17 cellular contexts compared by ENCODE assay signal in the genomic region with DNA sequence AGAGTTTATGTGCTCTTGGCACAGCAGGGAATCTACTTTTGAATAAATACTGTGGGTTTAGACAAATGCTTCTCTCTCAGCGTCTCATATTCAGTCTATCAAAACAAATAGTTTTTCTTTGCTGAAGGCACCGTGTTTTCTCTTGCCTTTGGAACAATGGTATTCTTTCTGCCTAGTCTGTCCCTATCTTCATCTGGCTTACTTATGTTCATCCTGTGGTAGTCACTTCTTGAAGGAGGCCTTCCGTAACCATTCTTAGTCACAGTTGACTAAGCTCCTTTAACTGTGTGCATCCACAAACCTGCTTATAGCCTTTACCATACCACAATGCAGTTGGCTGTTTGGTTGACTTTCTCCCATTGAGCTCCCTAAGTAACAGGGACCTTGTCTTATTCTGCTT. TPM values are rescaled to one million over a fixed set of nuclear protein-coding genes. Genes with fewer than 3 reads are reported as not detected.
DNase-seq lines count a peak whose midpoint lies in the region; ATAC-seq and TF ChIP-seq lines count a peak whose summit lies in the region.
"Had no signal": no experiment of that assay in that cellular context is flagged by ENCODE, and none has a peak within 500 bp of the region (broad histone marks: within the 10 kb centered on the region; RNA-seq: fewer than 3 reads in every experiment).

No MANE protein-coding gene starts in this region.

- H3K27me3 Mint-ChIP-seq in CD4-positive, CD25-positive, alpha-beta regulatory T cell: no peaks in the 10 kb centered on the region
- H3K27me3 Mint-ChIP-seq: T-cell had no signal

- intact Hi-C loops in prostate gland (cut with DNase I): no loop called here

- peaks cover 94% of the 10 kb centered on the region for H3K36me3 ChIP-seq in CD4-positive, CD25-positive, alpha-beta regulatory T cell (ENCODE audit: control insufficient read depth, insufficient read depth, low read length)
- H3K36me3 ChIP-seq in HEK293 (ENCODE audit: control insufficient read depth in 2 of 2, insufficient read depth in 1 of 2, low read length in 2 of 2) (peaks cover 69 to 98% of the 10 kb centered on the region in 2 experiments), prostate gland (peaks cover 13 to 54% of the 10 kb centered on the region in 2 donors)

- DNase-seq in CD4-positive, CD25-positive, alpha-beta regulatory T cell: no peak
- DNase-seq in astrocyte of the cerebellum (ENCODE audit: low read depth) (peak; percentile 46), kidney tubule cell (ENCODE audit: low spot score) (peak; percentile 45), prostate gland (ENCODE audit: low spot score) (no peak)
- DNase-seq: amygdala, hypothalamus, Karpas-422, left lung, NCI-H2171 treated with DMSO at 0.1 percent for 48 hours, NCI-H82, psoas muscle, RPMI8226, T-cell had no signal

- POLR2A ChIA-PET in HEK293 (lab: Yijun Ruan, JAX): interaction anchor here (1.3 kb wide), 1 partner anchor 57 kb away, joined by 3 read pairs; a partner anchor contains a TSS

- TF ChIP-seq CTCF in HEK293 (tag by site-specific recombination; IDR thresholded peaks at IDR 0.05) (no peak), astrocyte of the cerebellum (IDR thresholded peaks at IDR 0.05; ENCODE audit: low read depth, low read length, missing control alignments) (no peak), prostate gland (IDR thresholded peaks at IDR 0.05) (no peak)

- H3K27me3 ChIP-seq in CD4-positive, CD25-positive, alpha-beta regulatory T cell (ENCODE audit: control insufficient read depth, insufficient read depth, low read length): no peaks in the 10 kb centered on the region
- no peaks in the 10 kb centered on the region for H3K27me3 ChIP-seq in prostate gland (replicated peaks; ENCODE audit: insufficient read depth)
- H3K27me3 ChIP-seq: esophagus muscularis mucosa, left lung had no signal

- peak overlapping the region in 2 of 3 donors; percentile 27 to 49 for H3K27ac Mint-ChIP-seq in CD4-positive, CD25-positive, alpha-beta regulatory T cell

- no peak overlapping the region for H3K27ac ChIP-seq in CD4-positive, CD25-positive, alpha-beta regulatory T cell (ENCODE audit: insufficient read depth, low read length, poor library complexity, severe bottlenecking)
- H3K27ac ChIP-seq in HEK293 (ENCODE audit: extremely low read depth, low read depth, low read length): peak overlapping the region; percentile 38; the same call in 1 of the 2 replicates
- no peak overlapping the region for H3K27ac ChIP-seq in prostate gland
- H3K27ac ChIP-seq: esophagus muscularis mucosa, left lung, psoas muscle had no signal

- H3K9me3 ChIP-seq in CD4-positive, CD25-positive, alpha-beta regulatory T cell (ENCODE audit: control insufficient read depth in 2 of 2, low read length in 2 of 2): no peaks in the 10 kb centered on the region
- no peaks in the 10 kb centered on the region for H3K9me3 ChIP-seq in HEK293 (ENCODE audit: control insufficient read depth, insufficient read depth, low read depth, low read length)
- H3K9me3 ChIP-seq in prostate gland: no peaks in the 10 kb centered on the region
- H3K9me3 ChIP-seq: esophagus muscularis mucosa, left lung, psoas muscle had no signal

- no peak overlapping the region for H3K4me3 ChIP-seq in CD4-positive, CD25-positive, alpha-beta regulatory T cell (ENCODE audit: low read depth, low read length)
- H3K4me3 ChIP-seq in HEK293 (ENCODE audit: low read depth, low read length) (no peak overlapping the region), astrocyte of the cerebellum (ENCODE audit: low read depth, low read length) (no peak overlapping the region), prostate gland (no peak overlapping the region)
- H3K4me3 ChIP-seq: esophagus muscularis mucosa, left lung, psoas muscle had no signal

- WGBS in prostate gland: 74% methylated on average over 3 of the region's 3 CpGs

- CTCF ChIA-PET in HEK293 (lab: Yijun Ruan, JAX): no interaction called here

- no peak for ATAC-seq in CD4-positive, CD25-positive, alpha-beta regulatory T cell (ENCODE audit: low read depth in 2 of 2)
- ATAC-seq in HG03521 (IDR thresholded peaks at IDR 0.05; ENCODE audit: unreplicated experiment) (no peak), HG03432 (IDR thresholded peaks at IDR 0.05; ENCODE audit: unreplicated experiment) (no peak)
- ATAC-seq: left lung, psoas muscle, T-cell had no signal

- in situ Hi-C loops in astrocyte of the cerebellum (cut with HindIII; ENCODE audit: low sequenced_read_pairs): no loop called here

- H3K9me3 Mint-ChIP-seq in CD4-positive, CD25-positive, alpha-beta regulatory T cell: no peaks in the 10 kb centered on the region
- H3K9me3 Mint-ChIP-seq: T-cell had no signal

- peaks cover 64% of the 10 kb centered on the region for H3K36me3 Mint-ChIP-seq in CD4-positive, CD25-positive, alpha-beta regulatory T cell

- H3K4me1 ChIP-seq in CD4-positive, CD25-positive, alpha-beta regulatory T cell (ENCODE audit: control insufficient read depth, insufficient read depth, low read length, poor library complexity, severe bottlenecking): no peaks in the 10 kb centered on the region
- H3K4me1 ChIP-seq in HEK293 (ENCODE audit: control insufficient read depth, insufficient read depth, low read length) (peaks cover 13% of the 10 kb centered on the region), prostate gland (replicated peaks) (no peaks in the 10 kb centered on the region)
- H3K4me1 ChIP-seq: left lung, psoas muscle had no signal

- H3K4me1 Mint-ChIP-seq in CD4-positive, CD25-positive, alpha-beta regulatory T cell: no peaks in the 10 kb centered on the region

- TF ChIP-seq POLR2A in prostate gland (IDR thresholded peaks at IDR 0.05): no peak

- H3K4me3 Mint-ChIP-seq in CD4-positive, CD25-positive, alpha-beta regulatory T cell: no peak overlapping the region
- H3K4me3 Mint-ChIP-seq: T-cell had no signal

TF ChIP-seq in HEK293, 187 proteins besides CTCF, POLR2A, EP300 and RAD21 (continues in another document):
- TF ChIP-seq, protein P1, sequence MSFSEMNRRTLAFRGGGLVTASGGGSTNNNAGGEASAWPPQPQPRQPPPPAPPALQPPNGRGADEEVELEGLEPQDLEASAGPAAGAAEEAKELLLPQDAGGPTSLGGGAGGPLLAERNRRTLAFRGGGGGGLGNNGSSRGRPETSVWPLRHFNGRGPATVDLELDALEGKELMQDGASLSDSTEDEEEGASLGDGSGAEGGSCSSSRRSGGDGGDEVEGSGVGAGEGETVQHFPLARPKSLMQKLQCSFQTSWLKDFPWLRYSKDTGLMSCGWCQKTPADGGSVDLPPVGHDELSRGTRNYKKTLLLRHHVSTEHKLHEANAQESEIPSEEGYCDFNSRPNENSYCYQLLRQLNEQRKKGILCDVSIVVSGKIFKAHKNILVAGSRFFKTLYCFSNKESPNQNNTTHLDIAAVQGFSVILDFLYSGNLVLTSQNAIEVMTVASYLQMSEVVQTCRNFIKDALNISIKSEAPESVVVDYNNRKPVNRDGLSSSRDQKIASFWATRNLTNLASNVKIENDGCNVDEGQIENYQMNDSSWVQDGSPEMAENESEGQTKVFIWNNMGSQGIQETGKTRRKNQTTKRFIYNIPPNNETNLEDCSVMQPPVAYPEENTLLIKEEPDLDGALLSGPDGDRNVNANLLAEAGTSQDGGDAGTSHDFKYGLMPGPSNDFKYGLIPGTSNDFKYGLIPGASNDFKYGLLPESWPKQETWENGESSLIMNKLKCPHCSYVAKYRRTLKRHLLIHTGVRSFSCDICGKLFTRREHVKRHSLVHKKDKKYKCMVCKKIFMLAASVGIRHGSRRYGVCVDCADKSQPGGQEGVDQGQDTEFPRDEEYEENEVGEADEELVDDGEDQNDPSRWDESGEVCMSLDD (tag by site-specific recombination; IDR thresholded peaks at IDR 0.05): no peak
- TF ChIP-seq BCL11B (tag by site-specific recombination; IDR thresholded peaks at IDR 0.05; ENCODE audit: low read depth): no peak
- no peak for TF ChIP-seq ZFP3 (tag by site-specific recombination; IDR thresholded peaks at IDR 0.05; ENCODE audit: low read depth)
- TF ChIP-seq, protein P2, sequence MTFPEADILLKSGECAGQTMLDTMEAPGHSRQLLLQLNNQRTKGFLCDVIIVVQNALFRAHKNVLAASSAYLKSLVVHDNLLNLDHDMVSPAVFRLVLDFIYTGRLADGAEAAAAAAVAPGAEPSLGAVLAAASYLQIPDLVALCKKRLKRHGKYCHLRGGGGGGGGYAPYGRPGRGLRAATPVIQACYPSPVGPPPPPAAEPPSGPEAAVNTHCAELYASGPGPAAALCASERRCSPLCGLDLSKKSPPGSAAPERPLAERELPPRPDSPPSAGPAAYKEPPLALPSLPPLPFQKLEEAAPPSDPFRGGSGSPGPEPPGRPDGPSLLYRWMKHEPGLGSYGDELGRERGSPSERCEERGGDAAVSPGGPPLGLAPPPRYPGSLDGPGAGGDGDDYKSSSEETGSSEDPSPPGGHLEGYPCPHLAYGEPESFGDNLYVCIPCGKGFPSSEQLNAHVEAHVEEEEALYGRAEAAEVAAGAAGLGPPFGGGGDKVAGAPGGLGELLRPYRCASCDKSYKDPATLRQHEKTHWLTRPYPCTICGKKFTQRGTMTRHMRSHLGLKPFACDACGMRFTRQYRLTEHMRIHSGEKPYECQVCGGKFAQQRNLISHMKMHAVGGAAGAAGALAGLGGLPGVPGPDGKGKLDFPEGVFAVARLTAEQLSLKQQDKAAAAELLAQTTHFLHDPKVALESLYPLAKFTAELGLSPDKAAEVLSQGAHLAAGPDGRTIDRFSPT (tag by site-specific recombination; IDR thresholded peaks at IDR 0.05): no peak
- TF ChIP-seq ZNF560 (tag by site-specific recombination; IDR thresholded peaks at IDR 0.05; ENCODE audit: borderline replicate concordance): no peak
- TF ChIP-seq, protein P3, sequence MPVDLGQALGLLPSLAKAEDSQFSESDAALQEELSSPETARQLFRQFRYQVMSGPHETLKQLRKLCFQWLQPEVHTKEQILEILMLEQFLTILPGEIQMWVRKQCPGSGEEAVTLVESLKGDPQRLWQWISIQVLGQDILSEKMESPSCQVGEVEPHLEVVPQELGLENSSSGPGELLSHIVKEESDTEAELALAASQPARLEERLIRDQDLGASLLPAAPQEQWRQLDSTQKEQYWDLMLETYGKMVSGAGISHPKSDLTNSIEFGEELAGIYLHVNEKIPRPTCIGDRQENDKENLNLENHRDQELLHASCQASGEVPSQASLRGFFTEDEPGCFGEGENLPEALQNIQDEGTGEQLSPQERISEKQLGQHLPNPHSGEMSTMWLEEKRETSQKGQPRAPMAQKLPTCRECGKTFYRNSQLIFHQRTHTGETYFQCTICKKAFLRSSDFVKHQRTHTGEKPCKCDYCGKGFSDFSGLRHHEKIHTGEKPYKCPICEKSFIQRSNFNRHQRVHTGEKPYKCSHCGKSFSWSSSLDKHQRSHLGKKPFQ (tag by site-specific recombination; IDR thresholded peaks at IDR 0.05): no peak

RNA-seq across cellular contexts. Expression of a gene that starts 45.9 kb away (rescaled TPM):
- 122 TPM for total RNA-seq in CD4-positive, CD25-positive, alpha-beta regulatory T cell
- 10 to 100 TPM in 2 of 4 donors, 1 to 10 TPM in 2; 8.0 to 10.8 (median 10.0) TPM for polyA plus RNA-seq in CD4-positive, CD25-positive, alpha-beta regulatory T cell
- 100 to 1,000 TPM in 1 of 2 donors, 10 to 100 TPM in 1; 83.9 to 163 TPM for total RNA-seq in prostate gland

RNA-seq across cellular contexts. Expression of a gene that starts 49.3 kb away (rescaled TPM):
- total RNA-seq in CD4-positive, CD25-positive, alpha-beta regulatory T cell: 4.0 TPM
- polyA plus RNA-seq in CD4-positive, CD25-positive, alpha-beta regulatory T cell: under 1 TPM in 2 of 4 donors, not detected in 2; 0.21 to 0.40 TPM
- total RNA-seq in prostate gland: 10 to 100 TPM; 35.3 to 81.7 TPM

RNA-seq across cellular contexts. Expression of a gene that starts 57.3 kb away (rescaled TPM):
- 121 TPM for total RNA-seq in CD4-positive, CD25-positive, alpha-beta regulatory T cell
- polyA plus RNA-seq in CD4-positive, CD25-positive, alpha-beta regulatory T cell: 100 to 1,000 TPM; 173 to 199 (median 184) TPM
- 10 to 100 TPM; 46.3 to 95.2 TPM for total RNA-seq in prostate gland

Comparison
In these comparisons a context has a peak if more than half of its experiments do, and no peak if none do; other contexts are left out.
1. DNase-seq: peak in astrocyte of the cerebellum (single experiment) and kidney tubule cell (single experiment); none in CD4-positive, CD25-positive, alpha-beta regulatory T cell (0 of 3) and prostate gland (single experiment).